In the genomic region with DNA sequence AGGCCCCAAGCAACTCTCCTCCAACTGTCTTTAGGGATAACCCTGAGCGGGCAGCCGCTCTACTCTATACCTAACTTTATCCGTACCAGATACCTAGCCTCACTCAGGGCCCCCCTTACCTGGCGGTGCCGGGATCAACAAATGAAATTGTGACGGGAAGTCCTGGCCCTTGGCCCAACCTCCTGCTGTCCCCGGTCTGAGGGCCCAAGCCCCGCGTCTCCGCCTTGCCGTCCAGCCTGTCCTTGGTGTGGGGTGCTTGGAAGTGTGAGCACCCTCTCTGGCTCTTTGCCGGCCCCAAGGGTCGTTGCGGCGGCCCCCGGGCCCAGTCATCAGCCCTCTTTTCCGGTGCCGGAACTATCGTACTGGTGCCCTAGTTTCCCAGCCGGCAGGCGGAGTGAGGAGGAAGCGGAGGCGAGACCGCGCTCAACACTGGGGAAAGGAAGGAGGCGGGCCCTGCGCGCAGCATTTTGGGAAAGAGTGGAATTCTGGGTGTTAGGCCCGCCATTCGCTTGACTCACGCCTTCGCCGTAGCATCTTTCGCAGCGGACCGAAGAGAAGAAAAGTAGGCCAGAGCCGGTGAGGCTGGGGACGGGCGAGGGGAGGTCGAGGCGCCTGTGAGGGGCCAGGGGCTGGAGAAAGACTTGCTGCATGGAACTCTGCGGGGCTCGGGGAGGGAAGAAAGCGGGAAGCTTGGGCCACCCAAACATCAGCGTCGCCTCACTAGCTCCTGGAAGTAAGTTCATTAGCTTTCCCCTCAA, we compare ENCODE assay signal across 8 cellular contexts. TPM values are rescaled to one million over a fixed set of nuclear protein-coding genes. Genes with fewer than 3 reads are reported as not detected.
DNase-seq lines count a peak whose midpoint lies in the region; ATAC-seq and TF ChIP-seq lines count a peak whose summit lies in the region.

Gene SNRPD3, plus strand, starts transcription at position 504 of the 758 bp plus-strand sequence. CDS start 1,676 bp downstream, outside the sequence.

- DNase-seq in NCI-H1048 (lab: John Stamatoyannopoulos, UW) = peak; percentile 79
- DNase-seq in SKM-1 (lab: John Stamatoyannopoulos, UW; ENCODE audit: unreplicated experiment) = peak; percentile 84
- peak; percentile 88 to 89 for DNase-seq in activated naive CD4-positive, alpha-beta T cell treated with anti-CD3 and anti-CD28 coated beads, Interleukin-2, amount 50 U/mL, for 72 hours (ENCODE audit: low spot score in 2 of 2)
- DNase-seq in glomerular endothelial cell (ENCODE audit: extremely low read depth, low read depth, low spot score) = peak; percentile 52
- peak; percentile 92 for DNase-seq in occipital lobe (lab: John Stamatoyannopoulos, UW)
- DNase-seq in suprapubic skin (ENCODE audit: low spot score in 2 of 2) = peak; percentile 96 to 97

- under 1% methylated on average over 33 of the region's 46 CpGs for WGBS in suprapubic skin

- H3K36me3 ChIP-seq in suprapubic skin = peaks cover 26% of the 10 kb centered on the region

- TF ChIP-seq EP300 in suprapubic skin (IDR thresholded peaks at IDR 0.05) = no peak

- H3K27ac ChIP-seq in suprapubic skin = peak within 1 kb of the TSS; percentile 96

- peak; percentile 57 for ATAC-seq in HG02571 (IDR thresholded peaks at IDR 0.05; ENCODE audit: unreplicated experiment)
- peak; percentile 60 to 72 for ATAC-seq in activated naive CD4-positive, alpha-beta T cell treated with anti-CD3 and anti-CD28 coated beads, Interleukin-2, amount 50 U/mL, for 72 hours

- TF ChIP-seq POLR2A in suprapubic skin (IDR thresholded peaks at IDR 0.05) = peak in 1 of 2 donors; percentile 60

- TF ChIP-seq CTCF in suprapubic skin (IDR thresholded peaks at IDR 0.05) = peak; percentile 16 to 27

- no peaks in the 10 kb centered on the region for H3K9me3 ChIP-seq in suprapubic skin

- no peaks in the 10 kb centered on the region for H3K9me3 Mint-ChIP-seq in activated naive CD4-positive, alpha-beta T cell treated with anti-CD3 and anti-CD28 coated beads, Interleukin-2, amount 50 U/mL, for 72 hours

- H3K27ac Mint-ChIP-seq in activated naive CD4-positive, alpha-beta T cell treated with anti-CD3 and anti-CD28 coated beads, Interleukin-2, amount 50 U/mL, for 72 hours = peak within 1 kb of the TSS; percentile 96 to 98

- peak within 1 kb of the TSS; percentile 89 for H3K4me3 ChIP-seq in GM08714 (ENCODE audit: low read length)
- peak within 1 kb of the TSS; percentile 96 for H3K4me3 ChIP-seq in suprapubic skin

- H3K27me3 ChIP-seq in suprapubic skin = no peaks in the 10 kb centered on the region

- peaks cover 38% of the 10 kb centered on the region for H3K4me1 ChIP-seq in suprapubic skin

- peaks cover 36 to 38% of the 10 kb centered on the region in 2 donors for H3K36me3 Mint-ChIP-seq in activated naive CD4-positive, alpha-beta T cell treated with anti-CD3 and anti-CD28 coated beads, Interleukin-2, amount 50 U/mL, for 72 hours

RNA-seq across cellular contexts. Expression of gene SNRPD3, which starts in this region (rescaled TPM):
- 100 to 1,000 TPM; 115 to 138 TPM for total RNA-seq in activated naive CD4-positive, alpha-beta T cell treated with anti-CD3 and anti-CD28 coated beads, Interleukin-2, amount 50 U/mL, for 72 hours
- 163 and 240 TPM in 2 replicates for total RNA-seq in glomerular endothelial cell
- total RNA-seq in occipital lobe = 124 TPM
- total RNA-seq in suprapubic skin = 100 to 1,000 TPM; 168 to 208 (median 186) TPM

Comparison
In these comparisons a context has a peak if more than half of its experiments do, and no peak if none do; other contexts are left out.
1. Peak in every context shown above with its lines: DNase-seq, ATAC-seq, H3K4me3 ChIP-seq and H3K27ac ChIP-seq.